Comparison of ENCODE assay signal across 17 cellular contexts in the genomic region with DNA sequence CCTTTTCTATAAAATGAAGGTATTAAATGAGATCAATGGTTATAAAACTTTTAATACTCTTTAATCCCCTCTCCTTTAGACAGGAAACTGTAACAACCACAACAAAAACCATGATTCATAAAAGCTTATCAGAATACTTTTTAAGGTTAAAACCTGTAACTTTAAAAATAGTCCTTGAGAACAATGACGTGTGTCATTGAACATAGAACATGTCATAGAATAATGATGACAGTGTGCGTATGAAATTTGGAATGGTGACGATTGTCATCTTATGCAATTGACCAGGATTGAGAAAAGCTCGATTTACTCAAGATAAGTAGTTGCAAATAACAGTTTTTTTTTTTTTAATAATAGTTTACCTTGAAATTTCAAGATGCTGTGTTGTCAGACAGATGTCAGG.
DNase-seq lines count a peak whose midpoint lies in the region; ATAC-seq and TF ChIP-seq lines count a peak whose summit lies in the region.
"Had no signal": no experiment of that assay in that cellular context is flagged by ENCODE, and none has a peak within 500 bp of the region (broad histone marks: within the 10 kb centered on the region; RNA-seq: fewer than 3 reads in every experiment).

No MANE protein-coding gene starts in this region.

- no peak overlapping the region for H3K56ac ChIP-seq in mesendoderm (ENCODE audit: low read length)

- TF ChIP-seq CTCF in CD8-positive, alpha-beta T cell (IDR thresholded peaks at IDR 0.05), result no peak
- TF ChIP-seq CTCF in MM.1S (IDR thresholded peaks at IDR 0.05; ENCODE audit: low read length) (no peak), retinal pigment epithelial cell (conservative IDR thresholded peaks at IDR 0.05; ENCODE audit: low read depth, low read length) (no peak), HFFc6 (IDR thresholded peaks at IDR 0.05) (no peak)

- H2AFZ ChIP-seq in MM.1S (ENCODE audit: low read length), result no peak overlapping the region
- H2AFZ ChIP-seq: GM23338 had no signal

- POLR2A ChIA-PET in CD8-positive, alpha-beta T cell (lab: Charles Lee), result interaction anchor here (0.6 kb wide), 1 partner anchor 406 kb away, joined by 5 read pairs; no protein-coding TSS in a partner anchor

- H2BK15ac ChIP-seq in mesendoderm (replicated peaks; ENCODE audit: low read depth), result no peak overlapping the region

- no peaks in the 10 kb centered on the region for H3K9me3 Mint-ChIP-seq in CD8-positive, alpha-beta T cell
- no peaks in the 10 kb centered on the region for H3K9me3 Mint-ChIP-seq in central memory CD8-positive, alpha-beta T cell
- no peaks in the 10 kb centered on the region for H3K9me3 Mint-ChIP-seq in HFFc6
- H3K9me3 Mint-ChIP-seq: CD4-positive, alpha-beta T cell; GM23338 had no signal

- no peaks in the 10 kb centered on the region for H3K4me1 ChIP-seq in CD8-positive, alpha-beta T cell (ENCODE audit: insufficient read depth, low read length)
- peaks cover 24% of the 10 kb centered on the region for H3K4me1 ChIP-seq in MM.1S (ENCODE audit: low read length)
- peaks cover 2% of the 10 kb centered on the region for H3K4me1 ChIP-seq in mesendoderm (ENCODE audit: control insufficient read depth, low read depth, low read length)
- H3K4me1 ChIP-seq: A549, Caco-2 had no signal

- DNase-seq in CD8-positive, alpha-beta T cell, result no peak
- DNase-seq in MM.1S (peak; percentile 24), retinal pigment epithelial cell (ENCODE audit: low read depth) (peak; percentile 25), mesendoderm (no peak), amniotic stem cell (lab: John Stamatoyannopoulos, UW) (no peak), HFFc6 (no peak)
- DNase-seq in central memory CD8-positive, alpha-beta T cell (ENCODE audit: low spot score in 2 of 2), result no peak
- DNase-seq: DMS 273 treated with DMSO at 0.1 percent for 48 hours, NCI-H1105, NCI-H2029, NCI-H2227 treated with DMSO at 0.1 percent for 48 hours, NCI-H510A had no signal

- H4K20me1 ChIP-seq in MM.1S (ENCODE audit: insufficient read depth, low read length), result no peaks in the 10 kb centered on the region

- H3K27me3 ChIP-seq in CD8-positive, alpha-beta T cell (ENCODE audit: insufficient read depth, low read length), result no peaks in the 10 kb centered on the region
- H3K27me3 ChIP-seq in MM.1S (replicated peaks; ENCODE audit: insufficient read depth, low read length) (no peaks in the 10 kb centered on the region), mesendoderm (ENCODE audit: insufficient read depth, low read length, poor library complexity) (no peaks in the 10 kb centered on the region)
- H3K27me3 ChIP-seq: Peyer's patch had no signal

- no peak overlapping the region for H3K18ac ChIP-seq in mesendoderm (ENCODE audit: low read length)

- no peaks in the 10 kb centered on the region for H3K36me3 Mint-ChIP-seq in CD8-positive, alpha-beta T cell
- peaks cover 16% of the 10 kb centered on the region for H3K36me3 Mint-ChIP-seq in central memory CD8-positive, alpha-beta T cell (ENCODE audit: insufficient read depth)
- no peaks in the 10 kb centered on the region for H3K36me3 Mint-ChIP-seq in HFFc6 (ENCODE audit: low read depth)

- H3K9ac ChIP-seq in MM.1S (ENCODE audit: low read length) (no peak overlapping the region), mesendoderm (ENCODE audit: low read length) (no peak overlapping the region)

- H3K9me2 ChIP-seq in MM.1S (replicated peaks; ENCODE audit: insufficient read depth, low read length), result no peaks in the 10 kb centered on the region

- WGBS in mesendoderm (ENCODE audit: extremely low coverage, insufficient coverage, low lambda C conversion rate), result no CpG with 5 or more reads among the region's 4 CpGs

- CTCF ChIA-PET in CD8-positive, alpha-beta T cell (lab: Charles Lee), result interaction anchor here (0.6 to 2.3 kb wide), 7 partner anchors 8 to 176 kb away, joined by 3 to 12 read pairs (median 3); partner anchors contain the start of gene PLCG2

- H3K23ac ChIP-seq in mesendoderm (ENCODE audit: low read length), result no peak overlapping the region

- H3K79me2 ChIP-seq in MM.1S (ENCODE audit: low read length), result no peaks in the 10 kb centered on the region
- no peaks in the 10 kb centered on the region for H3K79me2 ChIP-seq in mesendoderm (ENCODE audit: control insufficient read depth, insufficient read depth, low read length)

- no peak overlapping the region for H3K27ac ChIP-seq in CD8-positive, alpha-beta T cell (ENCODE audit: low read depth, low read length)
- no peak overlapping the region for H3K27ac ChIP-seq in MM.1S (ENCODE audit: low read length)
- no peak overlapping the region for H3K27ac ChIP-seq in mesendoderm (ENCODE audit: low read depth, low read length)
- H3K27ac ChIP-seq: A549 had no signal

- H3K4me3 ChIP-seq in CD8-positive, alpha-beta T cell (ENCODE audit: low read depth, low read length), result no peak overlapping the region
- H3K4me3 ChIP-seq in MM.1S (ENCODE audit: low read length) (no peak overlapping the region), retinal pigment epithelial cell (ENCODE audit: low read length) (no peak overlapping the region), mesendoderm (ENCODE audit: low read length) (no peak overlapping the region)
- H3K4me3 ChIP-seq: A549, GM23338, Peyer's patch had no signal

- H2AK5ac ChIP-seq in mesendoderm (ENCODE audit: low read length), result no peak overlapping the region

- no peak overlapping the region for H4K5ac ChIP-seq in mesendoderm (ENCODE audit: low read length)

- H2BK120ac ChIP-seq in mesendoderm (ENCODE audit: low read depth, low read length), result no peak overlapping the region

- no peak overlapping the region for H3K4me3 Mint-ChIP-seq in CD8-positive, alpha-beta T cell
- H3K4me3 Mint-ChIP-seq in central memory CD8-positive, alpha-beta T cell, result no peak overlapping the region
- no peak overlapping the region for H3K4me3 Mint-ChIP-seq in HFFc6
- H3K4me3 Mint-ChIP-seq: CD4-positive, alpha-beta T cell; GM23338 had no signal

- H3K9me3 ChIP-seq in CD8-positive, alpha-beta T cell (ENCODE audit: low read length), result no peaks in the 10 kb centered on the region
- no peaks in the 10 kb centered on the region for H3K9me3 ChIP-seq in MM.1S (replicated peaks; ENCODE audit: insufficient read depth, low read length)
- H3K9me3 ChIP-seq: A549, Caco-2, Peyer's patch had no signal

- H2BK5ac ChIP-seq in mesendoderm (ENCODE audit: low read length), result no peak overlapping the region

- H3K36me3 ChIP-seq in CD8-positive, alpha-beta T cell (ENCODE audit: insufficient read depth, low read length), result no peaks in the 10 kb centered on the region
- H3K36me3 ChIP-seq in MM.1S (replicated peaks; ENCODE audit: insufficient read depth, low read length) (no peaks in the 10 kb centered on the region), mesendoderm (ENCODE audit: control insufficient read depth, insufficient read depth, low read length) (no peaks in the 10 kb centered on the region)
- H3K36me3 ChIP-seq: Peyer's patch had no signal

- H3K4me1 Mint-ChIP-seq in CD8-positive, alpha-beta T cell (ENCODE audit: low read depth), result peaks cover 15% of the 10 kb centered on the region
- peaks cover 19% of the 10 kb centered on the region for H3K4me1 Mint-ChIP-seq in central memory CD8-positive, alpha-beta T cell
- H3K4me1 Mint-ChIP-seq in HFFc6 (ENCODE audit: low read depth), result no peaks in the 10 kb centered on the region

- intact Hi-C loops in CD8-positive, alpha-beta T cell (cut with DNase I, micrococcal nuclease), result no loop called here

- H3K79me1 ChIP-seq in mesendoderm (ENCODE audit: low read length), result no peaks in the 10 kb centered on the region

- H3K27ac Mint-ChIP-seq in CD8-positive, alpha-beta T cell, result no peak overlapping the region
- H3K27ac Mint-ChIP-seq in central memory CD8-positive, alpha-beta T cell (ENCODE audit: low read depth), result peak overlapping the region; percentile 42
- no peak overlapping the region for H3K27ac Mint-ChIP-seq in HFFc6
- H3K27ac Mint-ChIP-seq: CD4-positive, alpha-beta T cell; GM23338 had no signal

- H4K8ac ChIP-seq in mesendoderm (ENCODE audit: low read depth, low read length), result no peak overlapping the region

- no peaks in the 10 kb centered on the region for H3K27me3 Mint-ChIP-seq in CD8-positive, alpha-beta T cell (ENCODE audit: low read depth)
- H3K27me3 Mint-ChIP-seq in central memory CD8-positive, alpha-beta T cell, result no peaks in the 10 kb centered on the region
- peaks cover 5% of the 10 kb centered on the region for H3K27me3 Mint-ChIP-seq in HFFc6 (ENCODE audit: insufficient read depth)
- H3K27me3 Mint-ChIP-seq: CD4-positive, alpha-beta T cell had no signal

- no peak overlapping the region for H3K4ac ChIP-seq in mesendoderm (ENCODE audit: low read depth, low read length)

- H3K4me2 ChIP-seq in MM.1S (ENCODE audit: low read depth, low read length), result no peak overlapping the region
- H3K4me2 ChIP-seq in mesendoderm (ENCODE audit: low read length), result no peak overlapping the region
- H3K4me2 ChIP-seq: A549, GM23338 had no signal

- peaks cover 6% of the 10 kb centered on the region; the same call in 1 of the 2 replicates for H3F3A ChIP-seq in MM.1S (ENCODE audit: insufficient read depth, low read length)

- ATAC-seq in CD8-positive, alpha-beta T cell, result peak; percentile 53
- ATAC-seq in central memory CD8-positive, alpha-beta T cell (replicated peaks; ENCODE audit: extremely low read depth, poor library complexity, severe bottlenecking), result peak; percentile 75

Comparison
In these comparisons a context has a peak if more than half of its experiments do, and no peak if none do; other contexts are left out.
1. DNase-seq: peak in MM.1S (single experiment) and retinal pigment epithelial cell (single experiment); none in CD8-positive, alpha-beta T cell (0 of 7), central memory CD8-positive, alpha-beta T cell (0 of 2), mesendoderm (single experiment), amniotic stem cell (single experiment) and HFFc6 (single experiment).